In the genomic region with DNA sequence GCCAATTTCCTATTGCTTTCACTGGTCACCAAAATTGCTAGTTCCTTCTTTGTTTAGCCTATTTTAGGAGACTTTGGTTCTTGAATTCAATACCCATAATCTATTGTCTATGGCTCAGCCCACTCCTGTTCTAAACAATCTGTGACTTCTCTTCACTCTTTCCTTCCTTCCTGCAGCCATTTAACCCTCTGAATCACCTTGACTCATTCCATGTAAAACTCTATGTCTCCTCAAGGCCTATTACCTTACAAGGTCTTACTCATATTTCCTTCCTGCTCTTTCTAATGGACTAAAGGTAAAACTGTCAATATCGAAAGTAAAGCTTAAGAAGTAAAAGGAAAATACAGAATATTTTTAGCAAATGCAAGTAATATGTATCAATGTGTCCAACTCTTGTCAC, we compare ENCODE assay signal across 13 cellular contexts.
DNase-seq lines count a peak whose midpoint lies in the region; ATAC-seq and TF ChIP-seq lines count a peak whose summit lies in the region.
"Had no signal": no experiment of that assay in that cellular context is flagged by ENCODE, and none has a peak within 500 bp of the region (broad histone marks: within the 10 kb centered on the region; RNA-seq: fewer than 3 reads in every experiment).

No MANE protein-coding gene starts in this region.

- no peak overlapping the region for H3K4me3 Mint-ChIP-seq in WTC11
- H3K4me3 Mint-ChIP-seq: activated CD4-positive, alpha-beta T cell treated with anti-CD3 and anti-CD28 coated beads for 36 hours; activated T-helper 1 cell treated with anti-CD3 and anti-CD28 coated beads, Interleukin-12 subunit alpha, Interleukin-12 subunit beta, Interleukin-2, Interleukin-4 antibody, amounts not matched to agents 30 ng/mL and 10 ng/mL and 1 ng/mL, durations not matched to agents 14 hours and 24 hours and 36 hours; T-cell had no signal

- peak; percentile 18 for ATAC-seq in HG02885 (IDR thresholded peaks at IDR 0.05; ENCODE audit: poor library complexity, unreplicated experiment)
- ATAC-seq in WTC11: no peak
- no peak for ATAC-seq in HG03565 (IDR thresholded peaks at IDR 0.05; ENCODE audit: unreplicated experiment)
- ATAC-seq in HG03520 (IDR thresholded peaks at IDR 0.05; ENCODE audit: unreplicated experiment): no peak
- no peak for ATAC-seq in GM21526 (IDR thresholded peaks at IDR 0.05; ENCODE audit: low FRiP score, unreplicated experiment)
- ATAC-seq: activated CD4-positive, alpha-beta T cell treated with anti-CD3 and anti-CD28 coated beads for 36 hours; mucosa of descending colon; T-cell had no signal

- no peaks in the 10 kb centered on the region for H3K27me3 Mint-ChIP-seq in WTC11 (ENCODE audit: low read depth)
- H3K27me3 Mint-ChIP-seq: activated CD4-positive, alpha-beta T cell treated with anti-CD3 and anti-CD28 coated beads for 36 hours; T-cell had no signal

- H3K9me3 Mint-ChIP-seq in WTC11: peaks cover 10% of the 10 kb centered on the region
- H3K9me3 Mint-ChIP-seq: activated T-helper 1 cell treated with anti-CD3 and anti-CD28 coated beads, Interleukin-12 subunit alpha, Interleukin-12 subunit beta, Interleukin-2, Interleukin-4 antibody, amounts not matched to agents 30 ng/mL and 10 ng/mL and 1 ng/mL, durations not matched to agents 14 hours and 24 hours and 36 hours had no signal

- 0 out of 2 replicates have a peak overlapping the region, but pooled peaks have one; percentile 1 for H3K27ac Mint-ChIP-seq in WTC11
- H3K27ac Mint-ChIP-seq: activated CD4-positive, alpha-beta T cell treated with anti-CD3 and anti-CD28 coated beads for 36 hours; activated T-helper 1 cell treated with anti-CD3 and anti-CD28 coated beads, Interleukin-12 subunit alpha, Interleukin-12 subunit beta, Interleukin-2, Interleukin-4 antibody, amounts not matched to agents 30 ng/mL and 10 ng/mL and 1 ng/mL, durations not matched to agents 14 hours and 24 hours and 36 hours; T-cell had no signal

- peaks cover 65% of the 10 kb centered on the region for H3K4me1 Mint-ChIP-seq in WTC11
- H3K4me1 Mint-ChIP-seq: activated CD4-positive, alpha-beta T cell treated with anti-CD3 and anti-CD28 coated beads for 36 hours; T-cell had no signal

- H3K27me3 ChIP-seq in kidney epithelial cell (ENCODE audit: control insufficient read depth, insufficient read depth, low read length): no peaks in the 10 kb centered on the region
- H3K27me3 ChIP-seq: uterus had no signal

- CTCF ChIA-PET in WTC11 (lab: Charles Lee): no interaction called here

- no peaks in the 10 kb centered on the region for H3K36me3 ChIP-seq in kidney epithelial cell (ENCODE audit: control insufficient read depth, insufficient read depth, low read length)
- H3K36me3 ChIP-seq: uterus had no signal

- no peak overlapping the region for H3K4me3 ChIP-seq in kidney epithelial cell (ENCODE audit: low read depth, low read length)
- H3K4me3 ChIP-seq: mucosa of descending colon, uterus had no signal

- POLR2A ChIA-PET in WTC11 (lab: Charles Lee): no interaction called here

- TF ChIP-seq CTCF in WTC11 (IDR thresholded peaks at IDR 0.05): no peak
- TF ChIP-seq CTCF in kidney epithelial cell (IDR thresholded peaks at IDR 0.05; ENCODE audit: insufficient read depth, low read length, poor library complexity, severe bottlenecking): no peak

- DNase-seq in EL (peak; percentile 44), WTC11 (ENCODE audit: low spot score) (no peak), kidney epithelial cell (ENCODE audit: low read depth) (peak; percentile 65), T-helper 9 cell (no peak)
- DNase-seq: activated CD4-positive, alpha-beta T cell treated with anti-CD3 and anti-CD28 coated beads for 36 hours; mucosa of descending colon; T-cell; uterus had no signal

- H3K36me3 Mint-ChIP-seq in WTC11: no peaks in the 10 kb centered on the region
- H3K36me3 Mint-ChIP-seq: T-cell had no signal

TF ChIP-seq in WTC11, 78 proteins besides CTCF, POLR2A, EP300 and RAD21 (continues in another document):
- TF ChIP-seq TEAD4 (CRISPR knock-in tag; IDR thresholded peaks at IDR 0.05) (no peak), ZNF396 (CRISPR knock-in tag; IDR thresholded peaks at IDR 0.05; ENCODE audit: borderline replicate concordance) (no peak), SOX15 (CRISPR knock-in tag; IDR thresholded peaks at IDR 0.05) (no peak), CREB1 (CRISPR knock-in tag; IDR thresholded peaks at IDR 0.05) (no peak), ZNF121 (CRISPR knock-in tag; IDR thresholded peaks at IDR 0.05) (no peak), NR1H2 (CRISPR knock-in tag; IDR thresholded peaks at IDR 0.05) (no peak), ZNF138 (CRISPR knock-in tag; conservative IDR thresholded peaks at IDR 0.05) (no peak), FOXJ3 (CRISPR knock-in tag; IDR thresholded peaks at IDR 0.05; ENCODE audit: borderline replicate concordance) (no peak), JUN (CRISPR knock-in tag; IDR thresholded peaks at IDR 0.05) (no peak), TEAD1 (CRISPR knock-in tag; IDR thresholded peaks at IDR 0.05) (no peak)
- TF ChIP-seq, protein P1, sequence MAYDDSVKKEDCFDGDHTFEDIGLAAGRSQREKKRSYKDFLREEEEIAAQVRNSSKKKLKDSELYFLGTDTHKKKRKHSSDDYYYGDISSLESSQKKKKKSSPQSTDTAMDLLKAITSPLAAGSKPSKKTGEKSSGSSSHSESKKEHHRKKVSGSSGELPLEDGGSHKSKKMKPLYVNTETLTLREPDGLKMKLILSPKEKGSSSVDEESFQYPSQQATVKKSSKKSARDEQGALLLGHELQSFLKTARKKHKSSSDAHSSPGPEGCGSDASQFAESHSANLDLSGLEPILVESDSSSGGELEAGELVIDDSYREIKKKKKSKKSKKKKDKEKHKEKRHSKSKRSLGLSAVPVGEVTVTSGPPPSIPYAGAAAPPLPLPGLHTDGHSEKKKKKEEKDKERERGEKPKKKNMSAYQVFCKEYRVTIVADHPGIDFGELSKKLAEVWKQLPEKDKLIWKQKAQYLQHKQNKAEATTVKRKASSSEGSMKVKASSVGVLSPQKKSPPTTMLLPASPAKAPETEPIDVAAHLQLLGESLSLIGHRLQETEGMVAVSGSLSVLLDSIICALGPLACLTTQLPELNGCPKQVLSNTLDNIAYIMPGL (CRISPR knock-in tag; IDR thresholded peaks at IDR 0.05): no peak
- TF ChIP-seq, protein P2, sequence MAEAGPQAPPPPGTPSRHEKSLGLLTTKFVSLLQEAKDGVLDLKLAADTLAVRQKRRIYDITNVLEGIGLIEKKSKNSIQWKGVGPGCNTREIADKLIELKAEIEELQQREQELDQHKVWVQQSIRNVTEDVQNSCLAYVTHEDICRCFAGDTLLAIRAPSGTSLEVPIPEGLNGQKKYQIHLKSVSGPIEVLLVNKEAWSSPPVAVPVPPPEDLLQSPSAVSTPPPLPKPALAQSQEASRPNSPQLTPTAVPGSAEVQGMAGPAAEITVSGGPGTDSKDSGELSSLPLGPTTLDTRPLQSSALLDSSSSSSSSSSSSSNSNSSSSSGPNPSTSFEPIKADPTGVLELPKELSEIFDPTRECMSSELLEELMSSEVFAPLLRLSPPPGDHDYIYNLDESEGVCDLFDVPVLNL (CRISPR knock-in tag; IDR thresholded peaks at IDR 0.05; ENCODE audit: borderline replicate concordance, low read depth): no peak
- TF ChIP-seq, protein P3, sequence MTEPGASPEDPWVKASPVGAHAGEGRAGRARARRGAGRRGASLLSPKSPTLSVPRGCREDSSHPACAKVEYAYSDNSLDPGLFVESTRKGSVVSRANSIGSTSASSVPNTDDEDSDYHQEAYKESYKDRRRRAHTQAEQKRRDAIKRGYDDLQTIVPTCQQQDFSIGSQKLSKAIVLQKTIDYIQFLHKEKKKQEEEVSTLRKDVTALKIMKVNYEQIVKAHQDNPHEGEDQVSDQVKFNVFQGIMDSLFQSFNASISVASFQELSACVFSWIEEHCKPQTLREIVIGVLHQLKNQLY (CRISPR knock-in tag; IDR thresholded peaks at IDR 0.05): no peak
- TF ChIP-seq, protein P4, sequence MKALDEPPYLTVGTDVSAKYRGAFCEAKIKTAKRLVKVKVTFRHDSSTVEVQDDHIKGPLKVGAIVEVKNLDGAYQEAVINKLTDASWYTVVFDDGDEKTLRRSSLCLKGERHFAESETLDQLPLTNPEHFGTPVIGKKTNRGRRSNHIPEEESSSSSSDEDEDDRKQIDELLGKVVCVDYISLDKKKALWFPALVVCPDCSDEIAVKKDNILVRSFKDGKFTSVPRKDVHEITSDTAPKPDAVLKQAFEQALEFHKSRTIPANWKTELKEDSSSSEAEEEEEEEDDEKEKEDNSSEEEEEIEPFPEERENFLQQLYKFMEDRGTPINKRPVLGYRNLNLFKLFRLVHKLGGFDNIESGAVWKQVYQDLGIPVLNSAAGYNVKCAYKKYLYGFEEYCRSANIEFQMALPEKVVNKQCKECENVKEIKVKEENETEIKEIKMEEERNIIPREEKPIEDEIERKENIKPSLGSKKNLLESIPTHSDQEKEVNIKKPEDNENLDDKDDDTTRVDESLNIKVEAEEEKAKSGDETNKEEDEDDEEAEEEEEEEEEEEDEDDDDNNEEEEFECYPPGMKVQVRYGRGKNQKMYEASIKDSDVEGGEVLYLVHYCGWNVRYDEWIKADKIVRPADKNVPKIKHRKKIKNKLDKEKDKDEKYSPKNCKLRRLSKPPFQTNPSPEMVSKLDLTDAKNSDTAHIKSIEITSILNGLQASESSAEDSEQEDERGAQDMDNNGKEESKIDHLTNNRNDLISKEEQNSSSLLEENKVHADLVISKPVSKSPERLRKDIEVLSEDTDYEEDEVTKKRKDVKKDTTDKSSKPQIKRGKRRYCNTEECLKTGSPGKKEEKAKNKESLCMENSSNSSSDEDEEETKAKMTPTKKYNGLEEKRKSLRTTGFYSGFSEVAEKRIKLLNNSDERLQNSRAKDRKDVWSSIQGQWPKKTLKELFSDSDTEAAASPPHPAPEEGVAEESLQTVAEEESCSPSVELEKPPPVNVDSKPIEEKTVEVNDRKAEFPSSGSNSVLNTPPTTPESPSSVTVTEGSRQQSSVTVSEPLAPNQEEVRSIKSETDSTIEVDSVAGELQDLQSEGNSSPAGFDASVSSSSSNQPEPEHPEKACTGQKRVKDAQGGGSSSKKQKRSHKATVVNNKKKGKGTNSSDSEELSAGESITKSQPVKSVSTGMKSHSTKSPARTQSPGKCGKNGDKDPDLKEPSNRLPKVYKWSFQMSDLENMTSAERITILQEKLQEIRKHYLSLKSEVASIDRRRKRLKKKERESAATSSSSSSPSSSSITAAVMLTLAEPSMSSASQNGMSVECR (CRISPR knock-in tag; IDR thresholded peaks at IDR 0.05; ENCODE audit: borderline replicate concordance): no peak

Comparison
In these comparisons a context has a peak if more than half of its experiments do, and no peak if none do; other contexts are left out.
1. DNase-seq: peak in EL (single experiment) and kidney epithelial cell (single experiment); none in WTC11 (single experiment) and T-helper 9 cell (single experiment).